In the genomic region with DNA sequence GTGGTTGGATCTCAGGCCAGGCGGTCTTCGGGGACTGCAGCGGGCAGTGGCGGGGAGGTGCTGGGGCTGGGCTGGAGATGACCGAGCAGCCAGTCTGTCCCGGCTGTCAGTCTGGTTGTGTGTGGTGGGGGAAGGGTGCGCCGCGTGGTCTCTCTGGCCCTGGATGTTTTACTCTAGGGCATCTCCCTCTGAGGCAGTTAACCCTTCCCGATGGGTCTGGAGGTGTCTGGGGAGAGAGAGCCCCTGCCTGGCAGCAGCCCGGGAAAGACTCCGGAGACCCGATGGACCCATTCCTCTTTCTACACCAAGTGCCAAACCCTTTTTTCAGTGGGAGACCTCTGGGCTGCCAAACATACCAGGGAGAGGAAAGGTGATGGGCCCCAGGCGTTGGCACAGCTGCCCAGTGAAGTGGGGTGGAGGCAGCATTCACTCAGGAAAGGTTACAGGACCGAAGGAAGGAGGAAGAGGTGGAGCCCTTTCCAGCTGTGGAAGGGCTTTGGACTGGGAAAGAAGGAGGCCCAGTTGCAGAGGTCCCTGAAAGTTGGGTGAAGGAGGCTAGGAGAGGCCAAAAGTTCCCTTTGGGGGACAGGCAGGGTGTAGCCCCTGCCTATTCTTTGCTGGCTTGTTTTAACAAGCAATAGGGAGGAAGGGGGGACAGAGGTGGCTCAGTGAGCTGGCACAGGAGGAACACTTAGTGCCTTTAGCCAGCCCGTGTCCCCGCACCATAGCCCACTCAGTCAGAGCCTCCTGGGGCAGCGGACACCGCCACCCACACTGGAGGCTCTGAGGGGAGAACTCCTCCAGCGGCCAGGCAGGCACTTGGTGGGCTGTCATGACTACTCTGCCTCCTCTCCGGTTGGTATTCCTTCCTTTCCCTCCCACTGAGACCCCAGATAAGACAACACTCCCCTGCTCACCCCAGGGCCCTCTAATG, we compare ENCODE assay signal across 15 cellular contexts. TPM values are rescaled to one million over a fixed set of nuclear protein-coding genes. Genes with fewer than 3 reads are reported as not detected.
A peak's percentile ranks its signal among the peaks of the same experiment; 100 is the strongest.
DNase-seq lines count a peak whose midpoint lies in the region; ATAC-seq, FAIRE-seq and TF ChIP-seq lines count a peak whose summit lies in the region.
"Had no signal": no experiment of that assay in that cellular context is flagged by ENCODE, and none has a peak within 500 bp of the region (broad histone marks: within the 10 kb centered on the region; RNA-seq: fewer than 3 reads in every experiment).

No MANE protein-coding gene starts in this region.

- FAIRE-seq in K562 (lab: Jason Lieb, UNC): no peak
- FAIRE-seq: A549, endothelial cell of umbilical vein had no signal

- no peak for TF ChIP-seq EP300 in K562 (IDR thresholded peaks at IDR 0.05; ENCODE audit: low read length)

- peaks cover 45% of the 10 kb centered on the region for H3K79me2 ChIP-seq in K562 (ENCODE audit: control insufficient read depth, insufficient read depth, low read length)

- peak overlapping the region; percentile 76 for H3K27ac Mint-ChIP-seq in activated naive CD4-positive, alpha-beta T cell treated with anti-CD3 and anti-CD28 coated beads, Interleukin-2, amount 50 U/mL, for 24 hours
- H3K27ac Mint-ChIP-seq in type B pancreatic cell: peak overlapping the region; percentile 31
- H3K27ac Mint-ChIP-seq: activated naive CD4-positive, alpha-beta T cell treated with anti-CD3 and anti-CD28 coated beads, Interleukin-2, amount 10 ng/mL, durations not matched to agents 7 days and 5 days had no signal

- H3K4me1 ChIP-seq in K562 (replicated peaks in 1 of 2; ENCODE audit: control insufficient read depth in 2 of 2, insufficient read depth in 2 of 2, low read length in 2 of 2) (peaks cover 50 to 70% of the 10 kb centered on the region in 2 experiments), iPS-20b (ENCODE audit: insufficient read depth, low read length) (peaks cover 30% of the 10 kb centered on the region), prostate gland (replicated peaks) (no peaks in the 10 kb centered on the region)

- peaks cover 6% of the 10 kb centered on the region for H4K20me1 ChIP-seq in K562 (replicated peaks; ENCODE audit: control insufficient read depth, insufficient read depth, low read length)

- ATAC-seq in K562: no peak
- ATAC-seq in GM21619 (IDR thresholded peaks at IDR 0.05; ENCODE audit: unreplicated experiment): no peak
- ATAC-seq: A549 had no signal

- TF ChIP-seq CTCF in K562 (IDR thresholded peaks at IDR 0.05 in 2 of 3, conservative IDR thresholded peaks at IDR 0.05 in 1 of 3; ENCODE audit: insufficient read depth in 2 of 3, low read depth in 1 of 3, low read length in 3 of 3): no peak
- no peak for TF ChIP-seq CTCF in type B pancreatic cell (conservative IDR thresholded peaks at IDR 0.05)
- TF ChIP-seq CTCF in prostate gland (IDR thresholded peaks at IDR 0.05): no peak

- no peaks in the 10 kb centered on the region for H3K9me1 ChIP-seq in K562 (ENCODE audit: control insufficient read depth, insufficient read depth, low read length)

- no TSS peak for BruUV-seq in K562 (replicated peaks; lab: Mats Ljungman, UMichigan)

- H3K4me3 Mint-ChIP-seq in activated naive CD4-positive, alpha-beta T cell treated with anti-CD3 and anti-CD28 coated beads, Interleukin-2, amount 50 U/mL, for 24 hours: no peak overlapping the region
- peak overlapping the region; percentile 68 for H3K4me3 Mint-ChIP-seq in type B pancreatic cell
- H3K4me3 Mint-ChIP-seq: activated naive CD4-positive, alpha-beta T cell treated with anti-CD3 and anti-CD28 coated beads, Interleukin-2, amount 10 ng/mL, durations not matched to agents 7 days and 5 days had no signal

- no peak for TF ChIP-seq POLR2A in K562 (conservative IDR thresholded peaks at IDR 0.05)
- TF ChIP-seq POLR2A in prostate gland (IDR thresholded peaks at IDR 0.05): no peak

- H3K9ac ChIP-seq in K562 (ENCODE audit: insufficient read depth in 1 of 2, low read depth in 2 of 2, low read length in 2 of 2) (peak overlapping the region; percentile 74 to 88), iPS-20b (ENCODE audit: low read depth, low read length) (peak overlapping the region; percentile 94; the same call in 1 of the 2 replicates)

- DNase-seq in activated naive CD4-positive, alpha-beta T cell treated with anti-CD3 and anti-CD28 coated beads, Interleukin-2, amount 50 U/mL, for 16 hours: no peak
- DNase-seq in K562 (ENCODE audit: extremely low read depth in 1 of 4, low spot score in 3 of 4): peak in 1 of 4 experiments; percentile 50
- no peak for DNase-seq in type B pancreatic cell (ENCODE audit: extremely low spot score, unreplicated experiment)
- no peak for DNase-seq in prostate gland (ENCODE audit: low spot score)
- no peak for DNase-seq in foreskin melanocyte
- DNase-seq: activated naive CD4-positive, alpha-beta T cell treated with anti-CD3 and anti-CD28 coated beads, Interleukin-2, amount 10 ng/mL, durations not matched to agents 7 days and 5 days; KBM-7; stimulated activated CD4-positive, alpha-beta T cell treated with anti-CD3 and anti-CD28 coated beads, Interleukin-4, amount 100 ng/mL, for 24 hours; WERI-Rb-1 had no signal

- H3K36me3 Mint-ChIP-seq in activated naive CD4-positive, alpha-beta T cell treated with anti-CD3 and anti-CD28 coated beads, Interleukin-2, amount 50 U/mL, for 24 hours: no peaks in the 10 kb centered on the region
- no peaks in the 10 kb centered on the region for H3K36me3 Mint-ChIP-seq in type B pancreatic cell

- H3K27ac ChIP-seq in K562 (ENCODE audit: extremely low read depth, low read depth, low read length) (peak overlapping the region; percentile 78), iPS-20b (ENCODE audit: low read length) (no peak overlapping the region), prostate gland (no peak overlapping the region)
- H3K27ac ChIP-seq: A549, upper lobe of left lung, WERI-Rb-1 had no signal

- H3K27me3 Mint-ChIP-seq in activated naive CD4-positive, alpha-beta T cell treated with anti-CD3 and anti-CD28 coated beads, Interleukin-2, amount 50 U/mL, for 24 hours: peaks cover 10% of the 10 kb centered on the region
- peaks cover 80% of the 10 kb centered on the region for H3K27me3 Mint-ChIP-seq in type B pancreatic cell

- peak overlapping the region; percentile 95 for H2AFZ ChIP-seq in K562 (ENCODE audit: low read depth, low read length)

- peaks cover 4% of the 10 kb centered on the region; the same call in 1 of the 3 replicates for H3K36me3 ChIP-seq in K562 (ENCODE audit: control insufficient read depth, insufficient read depth, low read length)
- H3K36me3 ChIP-seq in iPS-20b (ENCODE audit: insufficient read depth, low read depth, low read length): no peaks in the 10 kb centered on the region
- H3K36me3 ChIP-seq in prostate gland: no peaks in the 10 kb centered on the region
- H3K36me3 ChIP-seq: upper lobe of left lung had no signal

- POLR2A ChIA-PET in K562 (lab: Yijun Ruan, JAX): interaction anchor here (0.6 to 8.4 kb wide), 5 partner anchors 9 to 438 kb away, joined by 3 to 89 read pairs (median 4); no protein-coding TSS in a partner anchor

- H3K9me3 ChIP-seq in K562 (replicated peaks; ENCODE audit: control insufficient read depth, insufficient read depth, low read depth, low read length) (no peaks in the 10 kb centered on the region), iPS-20b (ENCODE audit: insufficient read depth, low read depth, low read length) (no peaks in the 10 kb centered on the region), prostate gland (no peaks in the 10 kb centered on the region)
- H3K9me3 ChIP-seq: A549, upper lobe of left lung had no signal

- no peaks in the 10 kb centered on the region for H3K27me3 ChIP-seq in K562 (ENCODE audit: control insufficient read depth in 2 of 2, insufficient read depth in 2 of 2, low read length in 2 of 2)
- H3K27me3 ChIP-seq in iPS-20b (ENCODE audit: insufficient read depth, low read length): peaks cover 70% of the 10 kb centered on the region
- H3K27me3 ChIP-seq in prostate gland (replicated peaks; ENCODE audit: insufficient read depth): no peaks in the 10 kb centered on the region

- 53% methylated on average over 17 of the region's 21 CpGs for WGBS in K562 (ENCODE audit: insufficient coverage, low coverage, missing lambda C conversion rate)
- WGBS in prostate gland: 63% methylated on average over 21 of the region's 21 CpGs

- CTCF ChIA-PET in K562 (lab: Yijun Ruan, JAX; ENCODE audit: low intra/inter-chr PET ratio): no interaction called here

- intact Hi-C loops in K562 (cut with micrococcal nuclease) (no loop called here), prostate gland (cut with DNase I) (no loop called here)

- H3K4me1 Mint-ChIP-seq in activated naive CD4-positive, alpha-beta T cell treated with anti-CD3 and anti-CD28 coated beads, Interleukin-2, amount 50 U/mL, for 24 hours: peaks cover 40% of the 10 kb centered on the region
- peaks cover 16% of the 10 kb centered on the region for H3K4me1 Mint-ChIP-seq in type B pancreatic cell (ENCODE audit: unreplicated experiment)

- in situ Hi-C loops in K562 (cut with MboI): no loop called here

- TF ChIP-seq RAD21 in K562 (CRISPR knock-in tag; conservative IDR thresholded peaks at IDR 0.05 in 1 of 2, IDR thresholded peaks at IDR 0.05 in 1 of 2): no peak

- H3K4me3 ChIP-seq in K562 (peak overlapping the region; percentile 43), iPS-20b (ENCODE audit: low read length) (peak overlapping the region; percentile 92), prostate gland (no peak overlapping the region)
- H3K4me3 ChIP-seq: A549, upper lobe of left lung had no signal

- H3K4me2 ChIP-seq in K562 (ENCODE audit: insufficient read depth, low read length): peak overlapping the region; percentile 85

- no peaks in the 10 kb centered on the region for H3K9me3 Mint-ChIP-seq in activated naive CD4-positive, alpha-beta T cell treated with anti-CD3 and anti-CD28 coated beads, Interleukin-2, amount 50 U/mL, for 24 hours
- no peaks in the 10 kb centered on the region for H3K9me3 Mint-ChIP-seq in type B pancreatic cell
- H3K9me3 Mint-ChIP-seq: activated naive CD4-positive, alpha-beta T cell treated with anti-CD3 and anti-CD28 coated beads, Interleukin-2, amount 10 ng/mL, durations not matched to agents 7 days and 5 days had no signal

RNA-seq across cellular contexts. Expression of a gene that starts 2.7 kb away (rescaled TPM):
- total RNA-seq in K562 (2011; cell fraction: chromatin; rRNA removed; ENCODE audit: low replicate concordance): 30.6 and 63.4 TPM in 2 replicates
- 33.2 and 38.7 TPM in 2 replicates for total RNA-seq in K562 (2011; cell fraction: nucleolus; rRNA removed)
- 31.7 and 43.1 TPM in 2 replicates for total RNA-seq in K562 (2011; cell fraction: nucleoplasm; rRNA removed)
- 15.2 and 20.8 TPM in 2 replicates for total RNA-seq in K562 (2014; rRNA removed)
- total RNA-seq in K562 (2014; rRNA removed; fragmentation: Illumina TruSeq; extraction: Trizol): 9.7 and 10.3 TPM in 2 replicates
- total RNA-seq in K562 (2015; rRNA removed; fragmentation: Illumina TruSeq; extraction: Trizol): 11.5 and 12.3 TPM in 2 replicates
- total RNA-seq in K562 (2021): 33.6 and 38.5 TPM in 2 replicates
- 9.7 and 10.6 TPM in 2 replicates for polyA plus RNA-seq in K562 (2011; rRNA removed)
- polyA plus RNA-seq in K562 (2011; cell fraction: cytosol; rRNA removed): 9.1 and 16.4 TPM in 2 replicates
- 27.1 and 43.2 TPM in 2 replicates for polyA plus RNA-seq in K562 (2011; cell fraction: nucleus; rRNA removed)
- polyA plus RNA-seq in K562 (2012): 24.0 and 25.8 TPM in 2 replicates
- 18.4 and 26.4 TPM in 2 replicates for polyA plus RNA-seq in K562 (2014; fragmentation: Illumina TruSeq; extraction: Trizol)
- polyA plus RNA-seq in K562 (2014; fragmentation: Nextera tagmentation; extraction: Ambion mirVana): under 1 TPM; 0.55 to 0.80 TPM
- polyA plus RNA-seq in K562 (2014; rRNA removed): 19.0 and 19.4 TPM in 2 replicates
- polyA minus RNA-seq in K562 (2011; rRNA and poly(A)+ RNA removed): 7.1 and 10.0 TPM in 2 replicates
- 12.7 TPM in 2 replicates for polyA minus RNA-seq in K562 (2011; cell fraction: cytosol; rRNA and poly(A)+ RNA removed)
- 10.5 and 12.2 TPM in 2 replicates for polyA minus RNA-seq in K562 (2011; cell fraction: nucleus; rRNA and poly(A)+ RNA removed)
- 21.6 and 24.8 TPM in 2 replicates for total RNA-seq in type B pancreatic cell (ENCODE audit: low replicate concordance)
- total RNA-seq in prostate gland: 10 to 100 TPM; 17.0 to 39.4 TPM

RNA-seq across cellular contexts. Expression of a gene that starts 32.4 kb away (rescaled TPM):
- 26.5 and 47.8 TPM in 2 replicates for total RNA-seq in K562 (2011; cell fraction: chromatin; rRNA removed; ENCODE audit: low replicate concordance)
- 16.8 and 18.7 TPM in 2 replicates for total RNA-seq in K562 (2011; cell fraction: nucleolus; rRNA removed)
- total RNA-seq in K562 (2011; cell fraction: nucleoplasm; rRNA removed): 20.5 and 23.3 TPM in 2 replicates
- total RNA-seq in K562 (2014; rRNA removed) (2.5 and 3.0 TPM in 2 replicates), K562 (2014; rRNA removed; fragmentation: Illumina TruSeq; extraction: Trizol) (2.2 and 2.4 TPM in 2 replicates), K562 (2015; rRNA removed; fragmentation: Illumina TruSeq; extraction: Trizol) (1.5 and 2.0 TPM in 2 replicates), K562 (2021) (3.6 and 5.6 TPM in 2 replicates), type B pancreatic cell (ENCODE audit: low replicate concordance) (31.9 and 86.6 TPM in 2 replicates), prostate gland (100 to 1,000 TPM; 112 to 115 TPM)
- polyA plus RNA-seq in K562 (2011; rRNA removed) (4.5 and 6.9 TPM in 2 replicates), K562 (2014; fragmentation: Illumina TruSeq; extraction: Trizol) (1.1 and 1.4 TPM in 2 replicates), K562 (2014; fragmentation: Nextera tagmentation; extraction: Ambion mirVana) (under 1 TPM; 0.15 to 0.45 TPM), K562 (2014; rRNA removed) (2.9 and 3.5 TPM in 2 replicates)
- 2.1 and 4.2 TPM in 2 replicates for polyA plus RNA-seq in K562 (2011; cell fraction: cytosol; rRNA removed)
- 10.5 and 14.0 TPM in 2 replicates for polyA plus RNA-seq in K562 (2011; cell fraction: nucleus; rRNA removed)
- 1.4 and 3.7 TPM in 2 replicates for polyA plus RNA-seq in K562 (2012)
- 5.8 and 10.9 TPM in 2 replicates for polyA minus RNA-seq in K562 (2011; rRNA and poly(A)+ RNA removed)
- polyA minus RNA-seq in K562 (2011; cell fraction: cytosol; rRNA and poly(A)+ RNA removed): 3.1 and 4.5 TPM in 2 replicates
- 4.6 and 6.7 TPM in 2 replicates for polyA minus RNA-seq in K562 (2011; cell fraction: nucleus; rRNA and poly(A)+ RNA removed)

RNA-seq across cellular contexts. Expression of a gene that starts 32.8 kb away (rescaled TPM):
- total RNA-seq in K562 (2011; cell fraction: chromatin; rRNA removed; ENCODE audit: low replicate concordance): 4.2 and 14.3 TPM in 2 replicates
- total RNA-seq in K562 (2011; cell fraction: nucleolus; rRNA removed): 18.7 and 22.0 TPM in 2 replicates
- 17.9 and 21.1 TPM in 2 replicates for total RNA-seq in K562 (2011; cell fraction: nucleoplasm; rRNA removed)
- total RNA-seq in K562 (2014; rRNA removed): 4.0 and 5.6 TPM in 2 replicates
- total RNA-seq in K562 (2014; rRNA removed; fragmentation: Illumina TruSeq; extraction: Trizol): 2.3 and 2.5 TPM in 2 replicates
- total RNA-seq in K562 (2015; rRNA removed; fragmentation: Illumina TruSeq; extraction: Trizol): 4.6 TPM in 2 replicates
- total RNA-seq in K562 (2021): 11.2 and 12.1 TPM in 2 replicates
- 4.5 and 6.4 TPM in 2 replicates for polyA plus RNA-seq in K562 (2011; rRNA removed)
- polyA plus RNA-seq in K562 (2011; cell fraction: cytosol; rRNA removed): 6.6 and 8.1 TPM in 2 replicates
- polyA plus RNA-seq in K562 (2011; cell fraction: nucleus; rRNA removed): 4.8 and 5.2 TPM in 2 replicates
- 12.0 and 17.1 TPM in 2 replicates for polyA plus RNA-seq in K562 (2012)
- 6.3 and 7.5 TPM in 2 replicates for polyA plus RNA-seq in K562 (2014; fragmentation: Illumina TruSeq; extraction: Trizol)
- 1 to 10 TPM; 1.6 to 2.3 TPM for polyA plus RNA-seq in K562 (2014; fragmentation: Nextera tagmentation; extraction: Ambion mirVana)
- polyA plus RNA-seq in K562 (2014; rRNA removed): 3.9 and 4.8 TPM in 2 replicates
- polyA minus RNA-seq in K562 (2011; rRNA and poly(A)+ RNA removed): 3.1 TPM in 2 replicates
- 6.2 and 11.7 TPM in 2 replicates for polyA minus RNA-seq in K562 (2011; cell fraction: cytosol; rRNA and poly(A)+ RNA removed)
- 2.7 and 3.8 TPM in 2 replicates for polyA minus RNA-seq in K562 (2011; cell fraction: nucleus; rRNA and poly(A)+ RNA removed)
- total RNA-seq in type B pancreatic cell (ENCODE audit: low replicate concordance): 12.7 and 24.2 TPM in 2 replicates
- total RNA-seq in prostate gland: 10 to 100 TPM; 14.9 to 22.3 TPM

RNA-seq across cellular contexts. Expression of a gene that starts 55.5 kb away (rescaled TPM):
- 84.3 and 130 TPM in 2 replicates for total RNA-seq in K562 (2011; cell fraction: chromatin; rRNA removed; ENCODE audit: low replicate concordance)
- total RNA-seq in K562 (2011; cell fraction: nucleolus; rRNA removed): 50.7 and 57.5 TPM in 2 replicates
- 75.5 and 94.3 TPM in 2 replicates for total RNA-seq in K562 (2011; cell fraction: nucleoplasm; rRNA removed)
- total RNA-seq in K562 (2014; rRNA removed): 51.4 and 62.3 TPM in 2 replicates
- 88.2 and 99.8 TPM in 2 replicates for total RNA-seq in K562 (2014; rRNA removed; fragmentation: Illumina TruSeq; extraction: Trizol)
- 85.8 and 87.3 TPM in 2 replicates for total RNA-seq in K562 (2015; rRNA removed; fragmentation: Illumina TruSeq; extraction: Trizol)
- 64.3 and 65.7 TPM in 2 replicates for total RNA-seq in K562 (2021)
- polyA plus RNA-seq in K562 (2011; rRNA removed): 59.7 and 80.0 TPM in 2 replicates
- 30.2 and 32.2 TPM in 2 replicates for polyA plus RNA-seq in K562 (2011; cell fraction: cytosol; rRNA removed)
- polyA plus RNA-seq in K562 (2011; cell fraction: nucleus; rRNA removed): 38.3 and 42.7 TPM in 2 replicates
- 31.8 and 42.4 TPM in 2 replicates for polyA plus RNA-seq in K562 (2012)
- 74.7 and 75.0 TPM in 2 replicates for polyA plus RNA-seq in K562 (2014; fragmentation: Illumina TruSeq; extraction: Trizol)
- 10 to 100 TPM; 48.7 to 66.3 TPM for polyA plus RNA-seq in K562 (2014; fragmentation: Nextera tagmentation; extraction: Ambion mirVana)
- 61.9 and 63.9 TPM in 2 replicates for polyA plus RNA-seq in K562 (2014; rRNA removed)
- polyA minus RNA-seq in K562 (2011; rRNA and poly(A)+ RNA removed): 111 and 131 TPM in 2 replicates
- polyA minus RNA-seq in K562 (2011; cell fraction: cytosol; rRNA and poly(A)+ RNA removed): 29.8 and 39.7 TPM in 2 replicates
- 19.1 and 47.0 TPM in 2 replicates for polyA minus RNA-seq in K562 (2011; cell fraction: nucleus; rRNA and poly(A)+ RNA removed)
- 24.1 and 52.2 TPM in 2 replicates for total RNA-seq in type B pancreatic cell (ENCODE audit: low replicate concordance)
- 10 to 100 TPM; 12.9 to 19.8 TPM for total RNA-seq in prostate gland

Comparison
In these comparisons a context has a peak if more than half of its experiments do, and no peak if none do; other contexts are left out.
1. H3K4me3 ChIP-seq: peak in K562 (single experiment) and iPS-20b (single experiment); none in prostate gland (0 of 2).